In genomic region chr16:72856797-72857196, GRCh38 we compare ENCODE assay signal across 10 cellular contexts.
DNase-seq lines count a peak whose midpoint lies in the region; ATAC-seq, FAIRE-seq and TF ChIP-seq lines count a peak whose summit lies in the region.
"Had no signal": no experiment of that assay in that cellular context is flagged by ENCODE, and none has a peak within 500 bp of the region (broad histone marks: within the 10 kb centered on the region; RNA-seq: fewer than 3 reads in every experiment).

No MANE protein-coding gene starts in this region.

- no peak overlapping the region for H3K27ac Mint-ChIP-seq in T-cell
- H3K27ac Mint-ChIP-seq: memory B cell; stimulated activated naive CD8-positive, alpha-beta T cell treated with anti-CD3 and anti-CD28 coated beads, Interleukin-15, Interleukin-2, amounts not matched to agents 100 ng/mL and 50 ng/mL, for 24 hours had no signal

- no peaks in the 10 kb centered on the region for H3K36me3 ChIP-seq in osteoblast (ENCODE audit: insufficient read depth, low read length)

- peak; percentile 47 for TF ChIP-seq CTCF in astrocyte of the spinal cord (IDR thresholded peaks at IDR 0.05; ENCODE audit: low read depth, low read length)
- TF ChIP-seq CTCF in osteoblast (IDR thresholded peaks at IDR 0.05; ENCODE audit: extremely low read depth, low read depth, low read length), result peak; percentile 65

- no peak overlapping the region for H3K4me2 ChIP-seq in osteoblast (ENCODE audit: insufficient read depth, low read length)

- POLR2A ChIA-PET in T-cell (lab: Charles Lee), result no interaction called here

- no peaks in the 10 kb centered on the region for H3K9me3 ChIP-seq in osteoblast (ENCODE audit: low read depth, low read length)

- no peak for FAIRE-seq in HTR-8/SVneo (lab: Jason Lieb, UNC)

- no peaks in the 10 kb centered on the region for H3K27me3 ChIP-seq in osteoblast (ENCODE audit: insufficient read depth, low read length)

- peaks cover 26% of the 10 kb centered on the region for H3K4me1 ChIP-seq in osteoblast (ENCODE audit: insufficient read depth, low read length)

- peaks cover 56% of the 10 kb centered on the region for H3K79me2 ChIP-seq in osteoblast (ENCODE audit: insufficient read depth, low read length)

- no peaks in the 10 kb centered on the region for H3K36me3 Mint-ChIP-seq in T-cell

- DNase-seq in SHP77 (lab: John Stamatoyannopoulos, UW), result peak; percentile 16 to 30
- no peak for DNase-seq in SHP77 treated with DMSO at 0.1 percent for 48 hours (lab: John Stamatoyannopoulos, UW)
- peak; percentile 30 for DNase-seq in HTR-8/SVneo (ENCODE audit: insufficient read length, low spot score)
- no peak for DNase-seq in astrocyte of the spinal cord (ENCODE audit: low read depth, low spot score)
- peak; percentile 67 for DNase-seq in osteoblast (ENCODE audit: insufficient read length, low spot score, missing footprints)
- no peak for DNase-seq in T-cell
- DNase-seq in effector CD4-positive, alpha-beta T cell, result no peak
- DNase-seq in NCI-H524 treated with DMSO at 0.1 percent for 48 hours (lab: John Stamatoyannopoulos, UW), result no peak

- no peak for ATAC-seq in T-cell (replicated peaks in 1 of 4)

- H3K9me3 Mint-ChIP-seq in T-cell, result no peaks in the 10 kb centered on the region
- H3K9me3 Mint-ChIP-seq: stimulated activated naive CD8-positive, alpha-beta T cell treated with anti-CD3 and anti-CD28 coated beads, Interleukin-15, Interleukin-2, amounts not matched to agents 100 ng/mL and 50 ng/mL, for 24 hours had no signal

- H3K27me3 Mint-ChIP-seq in T-cell, result peaks cover 6% of the 10 kb centered on the region in 2 donors

- CTCF ChIA-PET in T-cell (lab: Charles Lee), result interaction anchor here (0.8 to 1.1 kb wide), 3 partner anchors 24 to 353 kb away, joined by 3 to 5 read pairs (median 3); no protein-coding TSS in a partner anchor

- H3K4me3 ChIP-seq in astrocyte of the spinal cord (ENCODE audit: low read depth, low read length) (no peak overlapping the region), osteoblast (ENCODE audit: insufficient read depth, low read length) (no peak overlapping the region)

- in situ Hi-C loops in astrocyte of the spinal cord (cut with HindIII; ENCODE audit: low sequenced_read_pairs), result no loop called here

- peak overlapping the region; percentile 18 for H3K27ac ChIP-seq in osteoblast (ENCODE audit: low read depth, low read length)

- H4K20me1 ChIP-seq in osteoblast (ENCODE audit: insufficient read depth, low read length), result no peaks in the 10 kb centered on the region

- H3K4me3 Mint-ChIP-seq in T-cell, result no peak overlapping the region
- H3K4me3 Mint-ChIP-seq: memory B cell; stimulated activated naive CD8-positive, alpha-beta T cell treated with anti-CD3 and anti-CD28 coated beads, Interleukin-15, Interleukin-2, amounts not matched to agents 100 ng/mL and 50 ng/mL, for 24 hours had no signal

- peaks cover 0 to 4% (median 0%) of the 10 kb centered on the region in 3 donors for H3K4me1 Mint-ChIP-seq in T-cell

- no peak overlapping the region for H2AFZ ChIP-seq in osteoblast (ENCODE audit: low read length)

Comparison
In these comparisons a context has a peak if more than half of its experiments do, and no peak if none do; other contexts are left out.
1. DNase-seq: peak in SHP77 (2 of 2), HTR-8/SVneo (single experiment) and osteoblast (single experiment); none in SHP77 treated with DMSO at 0.1 percent for 48 hours (single experiment), astrocyte of the spinal cord (single experiment), T-cell (0 of 34), effector CD4-positive, alpha-beta T cell (single experiment) and NCI-H524 treated with DMSO at 0.1 percent for 48 hours (single experiment).